8 cellular contexts compared by ENCODE assay signal in genomic region chr11:36455658-36456111, GRCh38. TPM values are rescaled to one million over a fixed set of nuclear protein-coding genes. Genes with fewer than 3 reads are reported as not detected.
DNase-seq lines count a peak whose midpoint lies in the region; ATAC-seq and TF ChIP-seq lines count a peak whose summit lies in the region.

No MANE protein-coding gene starts in this region.

- H2AFZ ChIP-seq in osteoblast (ENCODE audit: low read length), result peak overlapping the region; percentile 76

- H3K9me3 ChIP-seq in SJSA1 (replicated peaks) (no peaks in the 10 kb centered on the region), osteoblast (ENCODE audit: low read depth, low read length) (no peaks in the 10 kb centered on the region)

- DNase-seq in ELR (ENCODE audit: low read depth) (peak; percentile 98), SJSA1 (ENCODE audit: low read depth in 1 of 2, low spot score in 2 of 2) (peak; percentile 99), fibroblast of pulmonary artery (ENCODE audit: low read depth) (peak; percentile 97), osteoblast (ENCODE audit: insufficient read length, low spot score, missing footprints) (peak; percentile 96), cerebellar nuclear complex (lab: John Stamatoyannopoulos, UW) (no peak)
- no peak for DNase-seq in central memory CD4-positive, alpha-beta T cell
- DNase-seq in stimulated activated naive CD4-positive, alpha-beta T cell (lab: John Stamatoyannopoulos, UW), result no peak

- ATAC-seq in HG02678 (IDR thresholded peaks at IDR 0.05; ENCODE audit: unreplicated experiment), result no peak

- H3K27me3 ChIP-seq in SJSA1 (replicated peaks), result no peaks in the 10 kb centered on the region
- H3K27me3 ChIP-seq in osteoblast (ENCODE audit: insufficient read depth, low read length), result no peaks in the 10 kb centered on the region

- peak; percentile 15 for TF ChIP-seq CTCF in fibroblast of pulmonary artery (IDR thresholded peaks at IDR 0.05; ENCODE audit: low read length, missing control alignments)
- no peak for TF ChIP-seq CTCF in osteoblast (IDR thresholded peaks at IDR 0.05; ENCODE audit: extremely low read depth, low read depth, low read length)

- no peaks in the 10 kb centered on the region for H4K20me1 ChIP-seq in osteoblast (ENCODE audit: insufficient read depth, low read length)

- H3K4me1 ChIP-seq in SJSA1 (replicated peaks) (peaks cover 54% of the 10 kb centered on the region), osteoblast (ENCODE audit: insufficient read depth, low read length) (peaks cover 54% of the 10 kb centered on the region)

- no peaks in the 10 kb centered on the region for H3K79me2 ChIP-seq in osteoblast (ENCODE audit: insufficient read depth, low read length)

- H3K36me3 ChIP-seq in SJSA1, result peaks cover 71% of the 10 kb centered on the region
- peaks cover 6% of the 10 kb centered on the region for H3K36me3 ChIP-seq in osteoblast (ENCODE audit: insufficient read depth, low read length)

- peak overlapping the region; percentile 97 for H3K27ac ChIP-seq in SJSA1
- peak overlapping the region; percentile 83 for H3K27ac ChIP-seq in osteoblast (ENCODE audit: low read depth, low read length)

- H3K4me2 ChIP-seq in osteoblast (ENCODE audit: insufficient read depth, low read length), result peak overlapping the region; percentile 37

- no peak overlapping the region for H3K4me3 ChIP-seq in SJSA1
- no peak overlapping the region for H3K4me3 ChIP-seq in fibroblast of pulmonary artery (replicated peaks; ENCODE audit: low read depth, low read length)
- H3K4me3 ChIP-seq in osteoblast (ENCODE audit: insufficient read depth, low read length), result no peak overlapping the region

RNA-seq across cellular contexts. Expression of gene TRAF6, which starts 54.4 kb away (rescaled TPM):
- total RNA-seq in SJSA1 (2014; rRNA removed; shearing (Covaris generic)), result 7.7 and 9.2 TPM in 2 replicates
- total RNA-seq in osteoblast, result 11.6 and 12.1 TPM in 2 replicates

Comparison
In these comparisons a context has a peak if more than half of its experiments do, and no peak if none do; other contexts are left out.
1. DNase-seq: peak in ELR (single experiment), SJSA1 (2 of 2), fibroblast of pulmonary artery (single experiment) and osteoblast (single experiment); none in cerebellar nuclear complex (0 of 2), central memory CD4-positive, alpha-beta T cell (single experiment) and stimulated activated naive CD4-positive, alpha-beta T cell (0 of 6).